ENCODE assay signal across 9 cellular contexts in the genomic region with DNA sequence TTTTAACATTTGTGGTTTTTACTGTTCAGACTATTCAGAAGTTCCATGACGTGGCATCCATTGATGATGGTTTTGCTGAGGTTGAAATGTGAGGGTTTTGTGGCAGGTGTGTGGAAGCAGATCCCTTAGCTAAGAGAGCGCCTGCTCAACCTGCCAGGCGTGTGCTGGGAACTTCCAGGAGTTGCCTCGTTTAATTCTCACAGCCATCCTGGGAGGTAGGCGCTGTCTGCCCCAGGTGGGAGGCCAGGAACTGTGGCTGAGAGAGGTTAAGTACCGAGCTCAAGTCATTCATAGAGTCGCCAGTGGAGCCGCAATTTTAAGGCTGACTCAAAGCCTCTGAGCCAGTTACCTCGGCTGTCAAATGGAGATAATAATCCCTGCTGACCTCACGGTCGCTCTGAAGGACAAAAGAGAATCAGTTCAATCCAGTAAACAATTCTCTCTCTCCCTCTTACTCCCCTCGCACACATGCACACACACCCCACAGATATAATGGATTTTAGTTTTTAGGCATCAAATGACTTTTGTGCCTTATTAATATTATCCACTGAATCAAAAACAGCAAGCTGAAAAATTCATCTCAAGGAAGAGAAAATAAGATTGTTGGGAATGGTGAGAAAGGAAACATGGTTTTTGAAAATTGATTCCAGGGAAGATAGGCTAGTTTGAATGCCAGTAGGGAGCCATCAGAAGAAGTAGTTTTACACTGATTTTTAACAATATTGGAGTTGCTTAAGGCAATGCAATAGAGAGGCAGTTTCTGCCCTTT.
DNase-seq lines count a peak whose midpoint lies in the region; ATAC-seq, FAIRE-seq and TF ChIP-seq lines count a peak whose summit lies in the region.
"Had no signal": no experiment of that assay in that cellular context is flagged by ENCODE, and none has a peak within 500 bp of the region (broad histone marks: within the 10 kb centered on the region; RNA-seq: fewer than 3 reads in every experiment).

No MANE protein-coding gene starts in this region.

- DNase-seq in SJSA1 (ENCODE audit: low read depth in 1 of 2, low spot score in 2 of 2) (peak in 1 of 2 experiments; percentile 34), kidney (no peak), SKM-1 (lab: John Stamatoyannopoulos, UW; ENCODE audit: unreplicated experiment) (no peak), cerebellum (ENCODE audit: low spot score) (no peak), DMS 273 treated with DMSO at 0.1 percent for 48 hours (lab: John Stamatoyannopoulos, UW) (no peak)
- DNase-seq in activated naive CD8-positive, alpha-beta T cell treated with anti-CD3 and anti-CD28 coated beads, Interleukin-2, amount 50 U/mL, for 16 hours (ENCODE audit: low read depth, low spot score) = peak; percentile 43
- DNase-seq in stimulated activated CD8-positive, alpha-beta memory T cell treated with anti-CD3 and anti-CD28 coated beads, Interleukin-12 subunit alpha, Interleukin-12 subunit beta, amount 100 ng/mL, for 24 hours (ENCODE audit: extremely low read depth) = peak; percentile 58

- ATAC-seq in GM21619 (IDR thresholded peaks at IDR 0.05; ENCODE audit: unreplicated experiment) = peak; percentile 26
- ATAC-seq: Panc1 had no signal

- H3K27me3 ChIP-seq in SJSA1 (replicated peaks) = no peaks in the 10 kb centered on the region

- no peak overlapping the region for H3K4me3 ChIP-seq in SJSA1
- H3K4me3 ChIP-seq in kidney (ENCODE audit: low read length in 2 of 2) = no peak overlapping the region

- intact Hi-C loops in kidney (cut with DNase I) = no loop called here

- FAIRE-seq in kidney (lab: Jason Lieb, UNC) = no peak

- H3K4me1 ChIP-seq in SJSA1 (replicated peaks) (peaks cover 27% of the 10 kb centered on the region), kidney (ENCODE audit: control insufficient read depth in 1 of 2, insufficient read depth in 1 of 2, low read depth in 1 of 2, low read length in 2 of 2) (peaks cover 18 to 24% of the 10 kb centered on the region in 2 donors)

- H3K27ac ChIP-seq in SJSA1 = peak overlapping the region; percentile 66
- peak overlapping the region; percentile 29 to 71 for H3K27ac ChIP-seq in kidney (ENCODE audit: low read depth in 2 of 2, low read length in 2 of 2)

- peak overlapping the region in 1 of 2 donors; percentile 32 for H3K9ac ChIP-seq in kidney (ENCODE audit: low read length in 2 of 2)

- TF ChIP-seq CTCF in kidney (IDR thresholded peaks at IDR 0.05; ENCODE audit: borderline replicate concordance, extremely low read depth, insufficient read depth) = no peak

- H3K9me3 ChIP-seq in SJSA1 (replicated peaks) (no peaks in the 10 kb centered on the region), kidney (ENCODE audit: control insufficient read depth in 1 of 2, low read length in 2 of 2) (no peaks in the 10 kb centered on the region)

- H3K36me3 ChIP-seq in SJSA1 (peaks cover 4% of the 10 kb centered on the region), kidney (ENCODE audit: control insufficient read depth in 1 of 2, insufficient read depth in 2 of 2, low read length in 2 of 2) (peaks cover 3 to 8% of the 10 kb centered on the region in 2 donors)

Comparison
In these comparisons a context has a peak if more than half of its experiments do, and no peak if none do; other contexts are left out.
1. DNase-seq: peak in activated naive CD8-positive, alpha-beta T cell treated with anti-CD3 and anti-CD28 coated beads, Interleukin-2, amount 50 U/mL, for 16 hours (single experiment) and stimulated activated CD8-positive, alpha-beta memory T cell treated with anti-CD3 and anti-CD28 coated beads, Interleukin-12 subunit alpha, Interleukin-12 subunit beta, amount 100 ng/mL, for 24 hours (single experiment); none in kidney (single experiment), SKM-1 (single experiment), cerebellum (single experiment) and DMS 273 treated with DMSO at 0.1 percent for 48 hours (single experiment).